ENCODE assay signal across 21 cellular contexts in genomic region chr3:172089250-172089649, GRCh38. TPM values are rescaled to one million over a fixed set of nuclear protein-coding genes. Genes with fewer than 3 reads are reported as not detected.
DNase-seq lines count a peak whose midpoint lies in the region; TF ChIP-seq lines count a peak whose summit lies in the region.
"Had no signal": no experiment of that assay in that cellular context is flagged by ENCODE, and none has a peak within 500 bp of the region (broad histone marks: within the 10 kb centered on the region; RNA-seq: fewer than 3 reads in every experiment).

No MANE protein-coding gene starts in this region.

- H3K27ac Mint-ChIP-seq in endothelial cell (ENCODE audit: unreplicated experiment): peak overlapping the region; percentile 84
- H3K27ac Mint-ChIP-seq: activated CD4-positive, alpha-beta memory T cell treated with anti-CD3 and anti-CD28 coated beads, Interleukin-2, amount 10 ng/mL, durations not matched to agents 7 days and 5 days; activated naive CD4-positive, alpha-beta T cell treated with anti-CD3 and anti-CD28 coated beads, Interleukin-2, amount 50 U/mL, for 24 hours; activated T-cell treated with anti-CD3 and anti-CD28 coated beads, Interleukin-2, amount 50 U/mL, for 24 hours; stimulated activated effector memory CD8-positive, alpha-beta T cell treated with anti-CD3 and anti-CD28 coated beads, Interleukin-12 subunit alpha, Interleukin-12 subunit beta, amount 100 ng/mL, for 72 hours had no signal

- TF ChIP-seq EP300 in ovary (IDR thresholded peaks at IDR 0.05): no peak

- H4K5ac ChIP-seq in mesendoderm (ENCODE audit: low read length): no peak overlapping the region

- H3K4me3 ChIP-seq in mesendoderm (ENCODE audit: low read length): no peak overlapping the region
- H3K4me3 ChIP-seq in ovary: no peak overlapping the region
- H3K4me3 ChIP-seq: esophagus muscularis mucosa, thyroid gland had no signal

- TF ChIP-seq CTCF in endothelial cell (IDR thresholded peaks at IDR 0.05; ENCODE audit: unreplicated experiment): no peak
- TF ChIP-seq CTCF in ovary (IDR thresholded peaks at IDR 0.05): no peak

- no peaks in the 10 kb centered on the region for H3K9me3 Mint-ChIP-seq in endothelial cell (ENCODE audit: unreplicated experiment)
- H3K9me3 Mint-ChIP-seq: activated naive CD4-positive, alpha-beta T cell treated with anti-CD3 and anti-CD28 coated beads, Interleukin-2, amount 50 U/mL, for 24 hours; activated T-cell treated with anti-CD3 and anti-CD28 coated beads, Interleukin-2, amount 50 U/mL, for 24 hours; stimulated activated effector memory CD8-positive, alpha-beta T cell treated with anti-CD3 and anti-CD28 coated beads, Interleukin-12 subunit alpha, Interleukin-12 subunit beta, amount 100 ng/mL, for 72 hours had no signal

- no peak overlapping the region for H3K4me3 Mint-ChIP-seq in endothelial cell (ENCODE audit: unreplicated experiment)
- H3K4me3 Mint-ChIP-seq: activated CD4-positive, alpha-beta memory T cell treated with anti-CD3 and anti-CD28 coated beads, Interleukin-2, amount 10 ng/mL, durations not matched to agents 7 days and 5 days; activated naive CD4-positive, alpha-beta T cell treated with anti-CD3 and anti-CD28 coated beads, Interleukin-2, amount 50 U/mL, for 24 hours; activated T-cell treated with anti-CD3 and anti-CD28 coated beads, Interleukin-2, amount 50 U/mL, for 24 hours; stimulated activated effector memory CD8-positive, alpha-beta T cell treated with anti-CD3 and anti-CD28 coated beads, Interleukin-12 subunit alpha, Interleukin-12 subunit beta, amount 100 ng/mL, for 72 hours had no signal

- no peak overlapping the region for H3K27ac ChIP-seq in mesendoderm (ENCODE audit: low read depth, low read length)
- no peak overlapping the region for H3K27ac ChIP-seq in ovary
- H3K27ac ChIP-seq: esophagus muscularis mucosa, thyroid gland had no signal

- no peak overlapping the region for H3K9ac ChIP-seq in mesendoderm (ENCODE audit: low read length)

- peaks cover 9% of the 10 kb centered on the region for H3K36me3 Mint-ChIP-seq in endothelial cell (ENCODE audit: low read depth, unreplicated experiment)
- H3K36me3 Mint-ChIP-seq: stimulated activated effector memory CD8-positive, alpha-beta T cell treated with anti-CD3 and anti-CD28 coated beads, Interleukin-12 subunit alpha, Interleukin-12 subunit beta, amount 100 ng/mL, for 72 hours had no signal

- H3K23ac ChIP-seq in mesendoderm (ENCODE audit: low read length): no peak overlapping the region

- H2BK15ac ChIP-seq in mesendoderm (replicated peaks; ENCODE audit: low read depth): no peak overlapping the region

- H3K4me2 ChIP-seq in mesendoderm (ENCODE audit: low read length): no peak overlapping the region

- WGBS in mesendoderm (ENCODE audit: extremely low coverage, insufficient coverage, low lambda C conversion rate): no CpG with 5 or more reads among the region's 4 CpGs
- WGBS in ovary, 3 donors: 65 to 75% (median 66%) methylated on average over 4 of the region's 4 CpGs

- H2AK5ac ChIP-seq in mesendoderm (ENCODE audit: low read length): no peak overlapping the region

- DNase-seq in AG08395 (ENCODE audit: low spot score): peak; percentile 42
- DNase-seq in LHCN-M2 (ENCODE audit: low read depth): peak; percentile 80
- peak; percentile 22 for DNase-seq in endothelial cell (ENCODE audit: low spot score)
- DNase-seq in mesendoderm: peak; percentile 46
- DNase-seq in ovary: no peak
- no peak for DNase-seq in NCI-H1694 (lab: John Stamatoyannopoulos, UW)
- DNase-seq in NAMALWA (ENCODE audit: low spot score): no peak
- no peak for DNase-seq in cerebellar nuclear complex (lab: John Stamatoyannopoulos, UW)
- DNase-seq: activated CD4-positive, alpha-beta memory T cell treated with anti-CD3 and anti-CD28 coated beads, Interleukin-2, amount 10 ng/mL, durations not matched to agents 7 days and 5 days; activated T-cell treated with anti-CD3 and anti-CD28 coated beads, Interleukin-2, amount 50 U/mL, for 24 hours; GOT3; islet precursor cell; midbrain; NCI-H2029; NCI-H446 treated with DMSO at 0.1 percent for 48 hours; stimulated activated CD4-positive, alpha-beta T cell treated with anti-CD3 and anti-CD28 coated beads, Interleukin-15, amount 100 ng/mL, for 24 hours; T-helper 1 cell; thyroid gland had no signal

- H3K4ac ChIP-seq in mesendoderm (ENCODE audit: low read depth, low read length): no peak overlapping the region

- H3K79me1 ChIP-seq in mesendoderm (ENCODE audit: low read length): peaks cover 14% of the 10 kb centered on the region

- H3K18ac ChIP-seq in mesendoderm (ENCODE audit: low read length): no peak overlapping the region

- H3K79me2 ChIP-seq in mesendoderm (ENCODE audit: control insufficient read depth, insufficient read depth, low read length): peaks cover 55% of the 10 kb centered on the region

- H3K27me3 ChIP-seq in mesendoderm (ENCODE audit: insufficient read depth, low read length, poor library complexity) (no peaks in the 10 kb centered on the region), ovary (no peaks in the 10 kb centered on the region)
- H3K27me3 ChIP-seq: esophagus muscularis mucosa, thyroid gland had no signal

- H3K36me3 ChIP-seq in mesendoderm (ENCODE audit: control insufficient read depth, insufficient read depth, low read length) (no peaks in the 10 kb centered on the region), ovary (no peaks in the 10 kb centered on the region)
- H3K36me3 ChIP-seq: esophagus muscularis mucosa, thyroid gland had no signal

- intact Hi-C loops in ovary (cut with DNase I): no loop called here

- H3K4me1 ChIP-seq in mesendoderm (ENCODE audit: control insufficient read depth, low read depth, low read length) (peaks cover 12% of the 10 kb centered on the region), ovary (ENCODE audit: insufficient read depth) (peaks cover 9% of the 10 kb centered on the region)

- no peak overlapping the region for H3K56ac ChIP-seq in mesendoderm (ENCODE audit: low read length)

- H4K8ac ChIP-seq in mesendoderm (ENCODE audit: low read depth, low read length): no peak overlapping the region

- peaks cover 1% of the 10 kb centered on the region for H3K27me3 Mint-ChIP-seq in endothelial cell (ENCODE audit: unreplicated experiment)
- H3K27me3 Mint-ChIP-seq: activated CD4-positive, alpha-beta memory T cell treated with anti-CD3 and anti-CD28 coated beads, Interleukin-2, amount 10 ng/mL, durations not matched to agents 7 days and 5 days; activated naive CD4-positive, alpha-beta T cell treated with anti-CD3 and anti-CD28 coated beads, Interleukin-2, amount 50 U/mL, for 24 hours; activated T-cell treated with anti-CD3 and anti-CD28 coated beads, Interleukin-2, amount 50 U/mL, for 24 hours had no signal

- H3K4me1 Mint-ChIP-seq in endothelial cell (ENCODE audit: unreplicated experiment): peaks cover 52% of the 10 kb centered on the region

- H2BK5ac ChIP-seq in mesendoderm (ENCODE audit: low read length): no peak overlapping the region

- TF ChIP-seq POLR2A in ovary (IDR thresholded peaks at IDR 0.05): no peak

- H3K9me3 ChIP-seq in ovary: no peaks in the 10 kb centered on the region
- H3K9me3 ChIP-seq: esophagus muscularis mucosa, thyroid gland had no signal

- H2BK120ac ChIP-seq in mesendoderm (ENCODE audit: low read depth, low read length): no peak overlapping the region

RNA-seq across cellular contexts. Expression of gene FNDC3B, which starts 49.9 kb away (rescaled TPM):
- total RNA-seq in LHCN-M2 (2014; rRNA removed) (38.6 and 40.4 TPM in 2 replicates), endothelial cell (ENCODE audit: unreplicated experiment) (204 TPM), ovary (100 to 1,000 TPM in 5 of 7 donors, 10 to 100 TPM in 2; 93.2 to 198 (median 110) TPM)
- polyA plus RNA-seq in LHCN-M2 (2012): 29.0 TPM
- polyA plus RNA-seq in mesendoderm (2013, experiment 1 of 2): 38.9 TPM
- polyA plus RNA-seq in mesendoderm (2013, experiment 2 of 2): 38.3 TPM
- 10 to 100 TPM; 22.1 to 75.2 TPM for polyA plus RNA-seq in ovary

Comparison
In these comparisons a context has a peak if more than half of its experiments do, and no peak if none do; other contexts are left out.
1. DNase-seq: peak in AG08395 (single experiment), LHCN-M2 (single experiment), endothelial cell (single experiment) and mesendoderm (single experiment); none in ovary (0 of 5), NCI-H1694 (single experiment), NAMALWA (single experiment) and cerebellar nuclear complex (0 of 2).